Comparison of ENCODE assay signal across 17 cellular contexts in genomic region chrX:109403927-109404326, GRCh38.
DNase-seq lines count a peak whose midpoint lies in the region; ATAC-seq and TF ChIP-seq lines count a peak whose summit lies in the region.
"Had no signal": no experiment of that assay in that cellular context is flagged by ENCODE, and none has a peak within 500 bp of the region (broad histone marks: within the 10 kb centered on the region; RNA-seq: fewer than 3 reads in every experiment).

No MANE protein-coding gene starts in this region.

- H3K9me3 ChIP-seq in Loucy (ENCODE audit: insufficient read depth, low read depth, low read length) (no peaks in the 10 kb centered on the region), neuronal stem cell (replicated peaks in 1 of 2; ENCODE audit: control insufficient read depth in 2 of 2, insufficient read depth in 1 of 2, low read depth in 1 of 2, low read length in 2 of 2) (no peaks in the 10 kb centered on the region)

- H3K4me3 ChIP-seq in Loucy (ENCODE audit: low read length, poor library complexity, severe bottlenecking) (no peak overlapping the region), neuronal stem cell (ENCODE audit: low read length in 2 of 2) (no peak overlapping the region), coronary artery (no peak overlapping the region)
- H3K4me3 ChIP-seq: BLaER1 treated with 17β-estradiol and CSF1 and Interleukin-3, amounts not matched to agents 10 nM and 100 nM; GM23338 had no signal

- H3K9me2 ChIP-seq in Loucy (replicated peaks; ENCODE audit: low read depth, low read length): no peaks in the 10 kb centered on the region

- H3K36me3 Mint-ChIP-seq in brain: no peaks in the 10 kb centered on the region
- H3K36me3 Mint-ChIP-seq: CD4-positive, CD25-positive, alpha-beta regulatory T cell; CD8-positive, alpha-beta memory T cell; IgD-negative memory B cell had no signal

- whole genome bisulfite sequencing in neuronal stem cell (ENCODE audit: extremely low coverage in 2 of 2, insufficient read length in 2 of 2, insufficient replicate concordance in 1 of 2), 2 donors: no CpG with 5 or more reads among the region's 4 CpGs

- H2AFZ ChIP-seq in Loucy (ENCODE audit: low read length): no peak overlapping the region
- H2AFZ ChIP-seq in neuronal stem cell (ENCODE audit: low read length): no peak overlapping the region
- H2AFZ ChIP-seq: GM23338 had no signal

- H3K18ac ChIP-seq in neuronal stem cell (ENCODE audit: low read length): no peak overlapping the region

- H4K20me1 ChIP-seq in Loucy (ENCODE audit: insufficient read depth, low read length, poor library complexity, severe bottlenecking): no peaks in the 10 kb centered on the region
- H4K20me1 ChIP-seq: BLaER1 treated with 17β-estradiol and CSF1 and Interleukin-3, amounts not matched to agents 10 nM and 100 nM had no signal

- H3K27me3 Mint-ChIP-seq in brain: peaks cover 12% of the 10 kb centered on the region
- H3K27me3 Mint-ChIP-seq: CD4-positive, CD25-positive, alpha-beta regulatory T cell had no signal

- DNase-seq in neuronal stem cell (ENCODE audit: low spot score) (no peak), GF-D8 (lab: John Stamatoyannopoulos, UW) (no peak), coronary artery (ENCODE audit: low spot score) (no peak)
- DNase-seq: CD4-positive, CD25-positive, alpha-beta regulatory T cell; CD8-positive, alpha-beta memory T cell; COR-L47; GDM1; HCEC 1CT had no signal

- no peak overlapping the region for H2AK5ac ChIP-seq in neuronal stem cell (ENCODE audit: low read depth, low read length)

- H3K9ac ChIP-seq in Loucy (ENCODE audit: low read depth, low read length, poor library complexity, severe bottlenecking) (no peak overlapping the region), neuronal stem cell (ENCODE audit: low read depth, low read length, poor library complexity) (no peak overlapping the region)
- H3K9ac ChIP-seq: BLaER1 treated with 17β-estradiol and CSF1 and Interleukin-3, amounts not matched to agents 10 nM and 100 nM had no signal

- peaks cover 25% of the 10 kb centered on the region for H3K4me1 Mint-ChIP-seq in brain
- H3K4me1 Mint-ChIP-seq: B cell; CD4-positive, CD25-positive, alpha-beta regulatory T cell; CD8-positive, alpha-beta memory T cell; IgD-negative memory B cell had no signal

- H2BK12ac ChIP-seq in neuronal stem cell (ENCODE audit: low read length): no peak overlapping the region

- no peak overlapping the region for H3K4ac ChIP-seq in neuronal stem cell (ENCODE audit: low read length)

- no peak overlapping the region for H4K8ac ChIP-seq in neuronal stem cell (ENCODE audit: low read depth, low read length)

- peak overlapping the region; percentile 73 for H3K27ac ChIP-seq in neuronal stem cell (replicated peaks; ENCODE audit: low read length)
- no peak overlapping the region for H3K27ac ChIP-seq in coronary artery
- H3K27ac ChIP-seq: BLaER1 treated with 17β-estradiol and CSF1 and Interleukin-3, amounts not matched to agents 10 nM and 100 nM; HL-60 had no signal

- no peaks in the 10 kb centered on the region for H3K79me1 ChIP-seq in neuronal stem cell (ENCODE audit: low read depth, low read length)

- no peaks in the 10 kb centered on the region for H3F3A ChIP-seq in Loucy (ENCODE audit: low read depth)

- H3K36me3 ChIP-seq in Loucy (ENCODE audit: insufficient read depth, low read length) (no peaks in the 10 kb centered on the region), neuronal stem cell (replicated peaks in 1 of 2; ENCODE audit: control insufficient read depth in 2 of 2, insufficient read depth in 2 of 2, low read length in 2 of 2) (no peaks in the 10 kb centered on the region)
- H3K36me3 ChIP-seq: BLaER1 treated with 17β-estradiol and CSF1 and Interleukin-3, amounts not matched to agents 10 nM and 100 nM had no signal

- no peaks in the 10 kb centered on the region for H3K27me3 ChIP-seq in Loucy (ENCODE audit: insufficient read depth, low read length, poor library complexity, severe bottlenecking)
- H3K27me3 ChIP-seq in neuronal stem cell (ENCODE audit: control insufficient read depth in 3 of 3, insufficient read depth in 3 of 3, low read depth in 1 of 3, low read length in 3 of 3): no peaks in the 10 kb centered on the region

- peaks cover 0 to 3% (median 0%) of the 10 kb centered on the region in 5 experiments for H3K9me3 Mint-ChIP-seq in brain
- H3K9me3 Mint-ChIP-seq: IgD-negative memory B cell had no signal

- no peak overlapping the region for H3K23ac ChIP-seq in neuronal stem cell (ENCODE audit: low read depth, low read length, poor library complexity)

- TF ChIP-seq CTCF in Loucy (conservative IDR thresholded peaks at IDR 0.05; ENCODE audit: low read length): no peak
- no peak for TF ChIP-seq CTCF in brain (conservative IDR thresholded peaks at IDR 0.05)
- no peak for TF ChIP-seq CTCF in coronary artery (IDR thresholded peaks at IDR 0.05)

- no peak for ATAC-seq in HG03342 (IDR thresholded peaks at IDR 0.05; ENCODE audit: unreplicated experiment)
- ATAC-seq: GM23338, HepG2 had no signal

- H3K79me2 ChIP-seq in Loucy (ENCODE audit: insufficient read depth, low read length): no peaks in the 10 kb centered on the region

- H3K4me1 ChIP-seq in Loucy (ENCODE audit: insufficient read depth, low read length, poor library complexity, severe bottlenecking): peaks cover 4% of the 10 kb centered on the region
- H3K4me1 ChIP-seq in neuronal stem cell (ENCODE audit: control insufficient read depth in 2 of 2, insufficient read depth in 1 of 2, low read depth in 1 of 2, low read length in 2 of 2): peaks cover 6 to 10% of the 10 kb centered on the region in 2 donors
- H3K4me1 ChIP-seq: BLaER1 treated with 17β-estradiol and CSF1 and Interleukin-3, amounts not matched to agents 10 nM and 100 nM had no signal

- H2BK120ac ChIP-seq in neuronal stem cell (ENCODE audit: low read depth, low read length): no peak overlapping the region

- H3K27ac Mint-ChIP-seq in brain: peak overlapping the region in 4 of 5 experiments; percentile 48 to 70 (median 53)
- H3K27ac Mint-ChIP-seq: B cell; CD4-positive, CD25-positive, alpha-beta regulatory T cell; CD8-positive, alpha-beta memory T cell; GM23338; IgD-negative memory B cell had no signal

- H2BK5ac ChIP-seq in neuronal stem cell (ENCODE audit: low read length): no peak overlapping the region

- H4K91ac ChIP-seq in neuronal stem cell (ENCODE audit: low read depth, low read length, poor library complexity): no peak overlapping the region

- H3K4me3 Mint-ChIP-seq in brain: no peak overlapping the region
- H3K4me3 Mint-ChIP-seq: B cell; CD4-positive, CD25-positive, alpha-beta regulatory T cell; CD8-positive, alpha-beta memory T cell; GM23338; IgD-negative memory B cell had no signal

- peak overlapping the region; percentile 19 for H3K4me2 ChIP-seq in Loucy (ENCODE audit: low read depth, low read length, poor library complexity, severe bottlenecking)
- H3K4me2 ChIP-seq in neuronal stem cell (ENCODE audit: insufficient read depth, low read length, poor library complexity, severe bottlenecking): no peak overlapping the region
- H3K4me2 ChIP-seq: BLaER1 treated with 17β-estradiol and CSF1 and Interleukin-3, amounts not matched to agents 10 nM and 100 nM; GM23338 had no signal

- no peak overlapping the region for H2BK15ac ChIP-seq in neuronal stem cell (ENCODE audit: low read length)

- H3K14ac ChIP-seq in neuronal stem cell (ENCODE audit: low read length): no peak overlapping the region
